ENCODE assay signal across 10 cellular contexts in the genomic region with DNA sequence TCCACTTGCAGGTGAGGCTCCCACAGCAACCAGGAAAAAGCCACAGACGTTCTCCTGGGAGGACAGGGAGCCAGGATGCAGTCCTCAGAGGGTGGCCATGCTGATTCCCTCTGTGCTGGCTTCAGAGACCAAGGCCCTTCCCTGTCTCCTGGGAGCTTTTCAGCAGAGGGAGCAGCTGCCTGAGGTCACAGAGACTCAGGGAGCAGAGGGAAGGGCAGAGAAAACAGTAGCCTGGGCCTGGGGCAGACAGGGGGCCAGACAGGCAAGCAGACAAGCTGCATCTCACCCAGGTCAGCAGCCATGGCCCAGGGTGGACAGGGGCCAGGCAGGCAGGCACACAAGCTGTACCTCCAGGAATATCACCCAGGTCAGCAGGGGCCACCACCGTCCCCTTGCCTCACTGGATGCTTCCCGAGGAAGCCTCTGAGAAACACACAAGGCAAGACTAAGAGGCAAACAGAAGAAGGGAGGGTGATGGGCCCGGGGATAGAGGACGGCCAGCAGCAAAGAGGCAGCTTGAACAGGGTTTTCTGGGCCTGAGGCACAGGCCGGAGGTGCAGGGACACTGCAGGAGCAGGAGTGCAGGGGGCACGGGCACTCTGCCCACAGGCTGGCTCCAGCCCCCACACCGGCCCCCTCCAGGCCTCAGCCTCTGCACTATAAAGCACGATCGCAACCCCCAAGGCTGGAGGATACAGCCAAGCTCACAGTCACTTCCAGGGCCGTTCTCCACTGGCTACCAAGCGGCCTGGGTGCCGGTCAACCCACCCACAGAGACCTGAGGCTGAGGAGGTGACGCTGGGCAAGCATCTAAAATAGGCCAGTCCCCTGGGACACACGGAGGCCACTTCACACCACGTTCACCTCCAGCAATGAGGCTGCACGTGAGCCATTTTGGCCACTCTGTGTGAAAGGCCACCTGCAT. TPM values are rescaled to one million over a fixed set of nuclear protein-coding genes. Genes with fewer than 3 reads are reported as not detected.
A peak's percentile ranks its signal among the peaks of the same experiment; 100 is the strongest.
DNase-seq lines count a peak whose midpoint lies in the region; ATAC-seq, FAIRE-seq and TF ChIP-seq lines count a peak whose summit lies in the region.
"Had no signal": no experiment of that assay in that cellular context is flagged by ENCODE, and none has a peak within 500 bp of the region (broad histone marks: within the 10 kb centered on the region; RNA-seq: fewer than 3 reads in every experiment).

No MANE protein-coding gene starts in this region.

- intact Hi-C loops in Panc1 (cut with micrococcal nuclease; ENCODE audit: unreplicated experiment): no loop called here
- intact Hi-C loops in kidney (cut with DNase I): no loop called here
- intact Hi-C loops in gastrocnemius medialis (cut with DNase I; ENCODE audit: low total_unique reads): loop anchor here (5.0 kb wide), 1 partner anchor 33 kb away; no protein-coding TSS in a partner anchor

- TF ChIP-seq POLR2A in gastrocnemius medialis (IDR thresholded peaks at IDR 0.05): no peak

- peak overlapping the region; percentile 10; the same call in 1 of the 2 replicates for H3K27ac ChIP-seq in Panc1 (ENCODE audit: low read length)
- H3K27ac ChIP-seq in kidney (ENCODE audit: low read depth in 2 of 2, low read length in 2 of 2): peak overlapping the region; percentile 2 to 43
- peak overlapping the region; percentile 36 to 96 (median 70) for H3K27ac ChIP-seq in gastrocnemius medialis

- peak overlapping the region in 1 of 2 donors; percentile 55 for H3K9ac ChIP-seq in kidney (ENCODE audit: low read length in 2 of 2)

- POLR2A ChIA-PET in Panc1 (lab: Charles Lee): interaction anchor here (0.6 kb wide), 1 partner anchor 175 kb away, joined by 4 read pairs; no protein-coding TSS in a partner anchor

- no TSS peak for BruUV-seq in Panc1 (replicated peaks; lab: Mats Ljungman, UMichigan)

- H3K36me3 ChIP-seq in Panc1 (ENCODE audit: control insufficient read depth, insufficient read depth, low read length): no peaks in the 10 kb centered on the region; the same call in 1 of the 2 replicates
- H3K36me3 ChIP-seq in kidney (ENCODE audit: control insufficient read depth in 1 of 2, insufficient read depth in 2 of 2, low read length in 2 of 2): peaks cover 8 to 26% of the 10 kb centered on the region in 2 donors
- peaks cover 0 to 27% of the 10 kb centered on the region in 2 donors for H3K36me3 ChIP-seq in gastrocnemius medialis

- TF ChIP-seq CTCF in Panc1 (IDR thresholded peaks at IDR 0.05): no peak
- TF ChIP-seq CTCF in kidney (IDR thresholded peaks at IDR 0.05; ENCODE audit: borderline replicate concordance, extremely low read depth, insufficient read depth): no peak
- TF ChIP-seq CTCF in gastrocnemius medialis (IDR thresholded peaks at IDR 0.05 in 4 of 5, conservative IDR thresholded peaks at IDR 0.05 in 1 of 5): no peak

- H3K4me3 ChIP-seq in Panc1 (ENCODE audit: low read depth in 2 of 2, low read length in 2 of 2) (no peak overlapping the region), kidney (ENCODE audit: low read length in 2 of 2) (no peak overlapping the region), gastrocnemius medialis (peak overlapping the region in 1 of 4 donors; percentile 19)

- in situ Hi-C loops in Panc1 (cut with HindIII; ENCODE audit: low pct_unique_long_range_greater_than_20kb, low sequenced_read_pairs) (no loop called here), gastrocnemius medialis (cut with MboI; ENCODE audit: low sequenced_read_pairs in 4 of 4) (no loop called here)

- FAIRE-seq in kidney (lab: Jason Lieb, UNC): no peak

- H3K9me3 ChIP-seq in Panc1 (ENCODE audit: control insufficient read depth, insufficient read depth, low read depth, low read length): no peaks in the 10 kb centered on the region
- no peaks in the 10 kb centered on the region for H3K9me3 ChIP-seq in kidney (ENCODE audit: control insufficient read depth in 1 of 2, low read length in 2 of 2)
- H3K9me3 ChIP-seq in gastrocnemius medialis: no peaks in the 10 kb centered on the region

- CTCF ChIA-PET in Panc1 (lab: Charles Lee): no interaction called here

- peaks cover 28% of the 10 kb centered on the region for H3K4me1 ChIP-seq in Panc1 (ENCODE audit: control insufficient read depth, insufficient read depth, low read length)
- peaks cover 38 to 62% of the 10 kb centered on the region in 2 donors for H3K4me1 ChIP-seq in kidney (ENCODE audit: control insufficient read depth in 1 of 2, insufficient read depth in 1 of 2, low read depth in 1 of 2, low read length in 2 of 2)
- H3K4me1 ChIP-seq in gastrocnemius medialis: peaks cover 70 to 82% of the 10 kb centered on the region in 2 donors

- H3K27me3 ChIP-seq in Panc1 (ENCODE audit: control insufficient read depth, insufficient read depth, low read length): no peaks in the 10 kb centered on the region
- H3K27me3 ChIP-seq in gastrocnemius medialis: no peaks in the 10 kb centered on the region

- peak; percentile 53 for DNase-seq in ELF-1 (ENCODE audit: low read depth, low spot score)
- DNase-seq in Panc1 (ENCODE audit: low read depth, low spot score): no peak
- DNase-seq in kidney: peak; percentile 48
- no peak for DNase-seq in gastrocnemius medialis
- DNase-seq in epidermal melanocyte (ENCODE audit: insufficient read length, low spot score): no peak
- DNase-seq: left ventricle myocardium superior, NCI-H187 treated with DMSO at 0.1 percent for 48 hours had no signal

- peak; percentile 50 for ATAC-seq in Panc1
- no peak for ATAC-seq in gastrocnemius medialis
- ATAC-seq in HG02588 (IDR thresholded peaks at IDR 0.05; ENCODE audit: unreplicated experiment): no peak
- ATAC-seq in HG03045 (IDR thresholded peaks at IDR 0.05; ENCODE audit: unreplicated experiment): no peak
- ATAC-seq in HG02678 (IDR thresholded peaks at IDR 0.05; ENCODE audit: unreplicated experiment): no peak
- ATAC-seq: left ventricle myocardium superior had no signal

RNA-seq across cellular contexts. Expression of a gene that starts 6.1 kb away (rescaled TPM):
- total RNA-seq in Panc1 (2021; ENCODE audit: unreplicated experiment): 92.5 TPM
- 121 TPM for polyA plus RNA-seq in Panc1 (2012; ENCODE audit: insufficient read length)
- 45.5 TPM for total RNA-seq in kidney
- 41.9 TPM for polyA plus RNA-seq in kidney (ENCODE audit: insufficient read depth, low read depth, low replicate concordance)
- total RNA-seq in gastrocnemius medialis: 100 to 1,000 TPM in 2 of 4 donors, 10 to 100 TPM in 2; 43.3 to 121 (median 107) TPM

RNA-seq across cellular contexts. Expression of a gene that starts 19.1 kb away (rescaled TPM):
- total RNA-seq in Panc1 (2021; ENCODE audit: unreplicated experiment) (45.4 TPM), kidney (26.0 TPM), gastrocnemius medialis (10 to 100 TPM in 1 of 4 donors, 1 to 10 TPM in 2, under 1 TPM in 1; 0.94 to 13.4 (median 6.9) TPM)
- 36.4 TPM for polyA plus RNA-seq in Panc1 (2012; ENCODE audit: insufficient read length)
- 43.6 TPM for polyA plus RNA-seq in kidney (ENCODE audit: insufficient read depth, low read depth, low replicate concordance)

RNA-seq across cellular contexts. Expression of a gene that starts 43.0 kb away (rescaled TPM):
- total RNA-seq in Panc1 (2021; ENCODE audit: unreplicated experiment) (416 TPM), kidney (76.7 TPM), gastrocnemius medialis (100 to 1,000 TPM in 1 of 4 donors, 10 to 100 TPM in 3; 39.9 to 105 (median 66.4) TPM)
- polyA plus RNA-seq in Panc1 (2012; ENCODE audit: insufficient read length): 387 TPM
- polyA plus RNA-seq in kidney (ENCODE audit: insufficient read depth, low read depth, low replicate concordance): 178 TPM

Comparison
In these comparisons a context has a peak if more than half of its experiments do, and no peak if none do; other contexts are left out.
1. DNase-seq: peak in ELF-1 (single experiment) and kidney (single experiment); none in Panc1 (single experiment), gastrocnemius medialis (0 of 2) and epidermal melanocyte (single experiment).
2. H3K27ac ChIP-seq: peak in every context shown above with its lines; median percentile 70 in gastrocnemius medialis; 22 in kidney; 10 in Panc1.